ENCODE assay signal across 1 cellular context in genomic region chr2:120034616-120035015, GRCh38.
TF ChIP-seq lines count a peak whose summit lies in the region.

No MANE protein-coding gene starts in this region.

TF ChIP-seq in GM23338, 12 proteins besides CTCF, POLR2A, EP300 and RAD21:
- no peak for TF ChIP-seq ZNF462 (CRISPR knock-in tag; IDR thresholded peaks at IDR 0.05)
- TF ChIP-seq STAT1 (IDR thresholded peaks at IDR 0.05; ENCODE audit: unreplicated experiment), result no peak
- TF ChIP-seq ZNF114 (CRISPR knock-in tag; IDR thresholded peaks at IDR 0.05), result no peak
- TF ChIP-seq EZH2 (IDR thresholded peaks at IDR 0.05; ENCODE audit: low read depth, unreplicated experiment), result no peak
- TF ChIP-seq ETS1 (IDR thresholded peaks at IDR 0.05), result no peak
- TF ChIP-seq POLR2AphosphoS5 (IDR thresholded peaks at IDR 0.05; ENCODE audit: low read depth), result no peak
- TF ChIP-seq JUNB (IDR thresholded peaks at IDR 0.05; ENCODE audit: unreplicated experiment), result no peak
- TF ChIP-seq EZH2phosphoT487 (IDR thresholded peaks at IDR 0.05; ENCODE audit: unreplicated experiment), result no peak
- no peak for TF ChIP-seq NANOG (IDR thresholded peaks at IDR 0.05; ENCODE audit: borderline replicate concordance)
- TF ChIP-seq REST (IDR thresholded peaks at IDR 0.05; ENCODE audit: unreplicated experiment), result no peak
- no peak for TF ChIP-seq ZNF331 (CRISPR knock-in tag; IDR thresholded peaks at IDR 0.05; ENCODE audit: low read depth)
- TF ChIP-seq CREB1 (CRISPR knock-in tag; IDR thresholded peaks at IDR 0.05; ENCODE audit: low read depth), result no peak
